ENCODE assay signal across 2 cellular contexts in the genomic region with DNA sequence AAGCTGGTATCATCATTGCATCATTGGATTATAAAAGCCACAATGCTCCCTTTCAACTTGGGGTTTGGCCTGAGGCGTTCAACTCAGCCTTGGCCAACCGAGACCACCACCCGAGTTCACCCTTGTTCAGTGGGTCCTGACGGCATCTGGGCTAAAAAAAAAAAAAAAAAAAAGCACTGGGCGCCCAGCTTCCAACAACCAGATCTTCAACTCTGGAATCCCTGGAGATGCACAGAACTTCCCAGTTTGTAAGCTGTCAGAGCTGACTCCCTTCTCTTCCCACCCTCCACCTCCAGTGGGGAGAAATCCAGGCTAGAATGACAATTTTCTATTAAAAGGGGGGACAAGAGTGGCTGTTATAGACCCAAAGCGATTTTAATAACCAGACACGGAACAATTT.
TF ChIP-seq lines count a peak whose summit lies in the region.

No MANE protein-coding gene starts in this region.

TF ChIP-seq in GM23338, 12 proteins besides CTCF, POLR2A, EP300 and RAD21:
- no peak for TF ChIP-seq CREB1 (CRISPR knock-in tag; IDR thresholded peaks at IDR 0.05; ENCODE audit: low read depth)
- no peak for TF ChIP-seq POLR2AphosphoS5 (IDR thresholded peaks at IDR 0.05; ENCODE audit: low read depth)
- no peak for TF ChIP-seq NANOG (IDR thresholded peaks at IDR 0.05; ENCODE audit: borderline replicate concordance)

TF ChIP-seq in IMR-90, 13 proteins besides CTCF, POLR2A, EP300 and RAD21:
- TF ChIP-seq SMC3 (IDR thresholded peaks at IDR 0.05; ENCODE audit: low read depth, low read length) (no peak), RCOR1 (IDR thresholded peaks at IDR 0.05; ENCODE audit: insufficient replicate concordance, low read length) (no peak), MAFK (IDR thresholded peaks at IDR 0.05; ENCODE audit: low read depth, low read length) (no peak), CHD1 (IDR thresholded peaks at IDR 0.05; ENCODE audit: low read depth, low read length) (no peak), MAZ (IDR thresholded peaks at IDR 0.05; ENCODE audit: borderline replicate concordance, low read depth, low read length) (no peak), CEBPB (IDR thresholded peaks at IDR 0.05; ENCODE audit: low read depth, low read length) (no peak), MXI1 (IDR thresholded peaks at IDR 0.05; ENCODE audit: borderline replicate concordance, low read depth, low read length) (no peak), NFE2L2 (IDR thresholded peaks at IDR 0.05; ENCODE audit: low read depth, low read length) (no peak), FOS (IDR thresholded peaks at IDR 0.05; ENCODE audit: low read depth, low read length) (no peak), BHLHE40 (IDR thresholded peaks at IDR 0.05; ENCODE audit: low read depth, low read length) (no peak), ELK1 (IDR thresholded peaks at IDR 0.05; ENCODE audit: borderline replicate concordance, low read depth, low read length) (no peak), RFX5 (IDR thresholded peaks at IDR 0.05; ENCODE audit: low read depth, low read length) (no peak)
- TF ChIP-seq, protein P1, sequence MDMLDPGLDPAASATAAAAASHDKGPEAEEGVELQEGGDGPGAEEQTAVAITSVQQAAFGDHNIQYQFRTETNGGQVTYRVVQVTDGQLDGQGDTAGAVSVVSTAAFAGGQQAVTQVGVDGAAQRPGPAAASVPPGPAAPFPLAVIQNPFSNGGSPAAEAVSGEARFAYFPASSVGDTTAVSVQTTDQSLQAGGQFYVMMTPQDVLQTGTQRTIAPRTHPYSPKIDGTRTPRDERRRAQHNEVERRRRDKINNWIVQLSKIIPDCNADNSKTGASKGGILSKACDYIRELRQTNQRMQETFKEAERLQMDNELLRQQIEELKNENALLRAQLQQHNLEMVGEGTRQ (IDR thresholded peaks at IDR 0.05; ENCODE audit: low read depth, low read length) = no peak
